Comparison of ENCODE assay signal across 10 cellular contexts in genomic region chr6:52511572-52512151, GRCh38.
DNase-seq lines count a peak whose midpoint lies in the region; ATAC-seq and TF ChIP-seq lines count a peak whose summit lies in the region.
"Had no signal": no experiment of that assay in that cellular context is flagged by ENCODE, and none has a peak within 500 bp of the region (broad histone marks: within the 10 kb centered on the region; RNA-seq: fewer than 3 reads in every experiment).

No MANE protein-coding gene starts in this region.

- H3K36me3 Mint-ChIP-seq in chondrocyte (ENCODE audit: low read depth) = peaks cover 65% of the 10 kb centered on the region

- H3K4me1 ChIP-seq in HUES6 (ENCODE audit: control insufficient read depth, insufficient read depth, low read length) (peaks cover 42% of the 10 kb centered on the region), lung (ENCODE audit: control insufficient read depth in 2 of 2, insufficient read depth in 2 of 2, low read length in 2 of 2) (peaks cover 10 to 14% of the 10 kb centered on the region in 2 donors), mucosa of descending colon (ENCODE audit: low read depth) (no peaks in the 10 kb centered on the region)

- DNase-seq in chondrocyte (ENCODE audit: low spot score) = no peak
- DNase-seq in lung (ENCODE audit: low spot score) = no peak
- no peak for DNase-seq in retina
- DNase-seq in iPS-NIHi7 (ENCODE audit: extremely low spot score) = no peak
- DNase-seq in GM19238 (ENCODE audit: insufficient read length, low spot score) = no peak
- DNase-seq in mucosa of descending colon = no peak
- DNase-seq: DMS 273 treated with DMSO at 0.1 percent for 48 hours, SHP77 treated with DMSO at 0.1 percent for 48 hours had no signal

- no peaks in the 10 kb centered on the region for H3K27me3 Mint-ChIP-seq in chondrocyte (ENCODE audit: low read depth)

- ATAC-seq in lung (ENCODE audit: insufficient read depth, low FRiP score) (no peak), mucosa of descending colon (no peak)

- intact Hi-C loops in mucosa of descending colon (cut with DNase I, micrococcal nuclease) = loop anchor here in 1 of 2 donors (5.0 kb wide), 1 partner anchor 61 kb away; no protein-coding TSS in a partner anchor

- WGBS in lung, 2 donors = 92 to 94% methylated on average over 12 of the region's 12 CpGs

- H3K4me1 Mint-ChIP-seq in chondrocyte (ENCODE audit: low read depth) = peaks cover 92% of the 10 kb centered on the region

- H3K27me3 ChIP-seq in HUES6 (ENCODE audit: control insufficient read depth, insufficient read depth, low read length) (no peaks in the 10 kb centered on the region), lung (ENCODE audit: control insufficient read depth, insufficient read depth) (no peaks in the 10 kb centered on the region)

- H3K4me3 Mint-ChIP-seq in chondrocyte (ENCODE audit: unreplicated experiment) = no peak overlapping the region

- no peaks in the 10 kb centered on the region for H3K9me3 Mint-ChIP-seq in chondrocyte (ENCODE audit: low read depth)

- H3K27ac ChIP-seq in HUES6 (ENCODE audit: low read depth, low read length) (peak overlapping the region; percentile 73; the same call in 1 of the 2 replicates), lung (ENCODE audit: low read depth in 1 of 2, low read length in 1 of 2) (peak overlapping the region; percentile 80 to 90), temporal lobe (ENCODE audit: low read depth, low read length) (peak overlapping the region; percentile 14)

- H3K36me3 ChIP-seq in HUES6 (ENCODE audit: control insufficient read depth, insufficient read depth, low read length) = peaks cover 53% of the 10 kb centered on the region
- H3K36me3 ChIP-seq in lung (ENCODE audit: control insufficient read depth in 2 of 2, insufficient read depth in 2 of 2, low read length in 2 of 2) = peaks cover 27 to 30% of the 10 kb centered on the region in 2 donors
- peaks cover 3% of the 10 kb centered on the region for H3K36me3 ChIP-seq in mucosa of descending colon (ENCODE audit: low read depth)

- H3K4me3 ChIP-seq in HUES6 (ENCODE audit: low read depth, low read length) (no peak overlapping the region), lung (no peak overlapping the region), mucosa of descending colon (no peak overlapping the region)

- H3K9ac ChIP-seq in HUES6 (ENCODE audit: low read length) = no peak overlapping the region

- TF ChIP-seq CTCF in chondrocyte (IDR thresholded peaks at IDR 0.05) (no peak), lung (IDR thresholded peaks at IDR 0.05; ENCODE audit: control extremely low read depth, extremely low read depth) (no peak), mucosa of descending colon (IDR thresholded peaks at IDR 0.05) (no peak)

- H3K9me3 ChIP-seq in HUES6 (ENCODE audit: control insufficient read depth, insufficient read depth, low read depth, low read length) (no peaks in the 10 kb centered on the region), lung (ENCODE audit: control insufficient read depth in 2 of 2, insufficient read depth in 1 of 2, low read length in 1 of 2) (no peaks in the 10 kb centered on the region), mucosa of descending colon (no peaks in the 10 kb centered on the region)

- peak overlapping the region; percentile 96 for H3K27ac Mint-ChIP-seq in chondrocyte (ENCODE audit: unreplicated experiment)

Comparison
In these comparisons a context has a peak if more than half of its experiments do, and no peak if none do; other contexts are left out.
1. H3K27ac ChIP-seq: peak in every context shown above with its lines; median percentile 85 in lung; 73 in HUES6; 14 in temporal lobe.